8 cellular contexts compared by ENCODE assay signal in genomic region chr6:11770546-11771466, GRCh38.
DNase-seq lines count a peak whose midpoint lies in the region; ATAC-seq and FAIRE-seq lines count a peak whose summit lies in the region.

No MANE protein-coding gene starts in this region.

- peak; percentile 46 for FAIRE-seq in urothelium cell line (lab: Jason Lieb, UNC)

- DNase-seq in EH (ENCODE audit: low read depth) (peak; percentile 99), NOMO-1 treated with DMSO at 0.1 percent for 48 hours (lab: John Stamatoyannopoulos, UW; ENCODE audit: unreplicated experiment) (peak; percentile 80), epidermal melanocyte (ENCODE audit: insufficient read length, low spot score) (peak; percentile 87), midbrain (lab: John Stamatoyannopoulos, UW) (peak; percentile 5), urothelium cell line (ENCODE audit: low spot score) (peak; percentile 87)
- DNase-seq in activated CD8-positive, alpha-beta memory T cell treated with anti-CD3 and anti-CD28 coated beads for 24 hours, result no peak

- no peak for ATAC-seq in GM19467 (IDR thresholded peaks at IDR 0.05; ENCODE audit: unreplicated experiment)
- ATAC-seq in HG02970 (IDR thresholded peaks at IDR 0.05; ENCODE audit: low FRiP score, unreplicated experiment), result no peak
